In the genomic region with DNA sequence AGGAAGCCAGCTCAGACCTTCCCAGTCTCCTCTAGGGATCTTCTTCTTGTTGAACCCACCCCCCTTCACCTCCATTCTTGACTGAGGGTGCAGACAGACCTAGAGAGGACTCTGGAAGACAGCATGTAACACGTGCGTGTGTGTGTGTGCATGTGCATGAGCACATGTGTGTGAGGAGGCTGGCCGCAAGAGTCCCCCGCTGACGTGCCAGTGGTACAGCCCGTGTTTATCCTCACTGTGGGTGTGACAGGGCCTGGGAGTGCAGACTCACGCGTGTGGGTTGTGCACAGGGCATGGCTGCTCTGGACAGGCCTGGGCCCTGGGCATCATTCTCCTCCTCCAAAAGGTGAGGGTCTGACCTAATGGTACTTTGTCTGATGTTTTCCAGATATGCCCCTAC, we compare ENCODE assay signal across 1 cellular context.
TF ChIP-seq lines count a peak whose summit lies in the region.

No MANE protein-coding gene starts in this region.

TF ChIP-seq in HepG2, 621 proteins besides CTCF, POLR2A, EP300 and RAD21:
- peak; percentile 23 for TF ChIP-seq RBM22 (optimal IDR thresholded peaks at IDR 0.05; ENCODE audit: low read length)
- TF ChIP-seq ZNF740 (CRISPR knock-in tag; IDR thresholded peaks at IDR 0.05), result no peak
- TF ChIP-seq, protein P1, sequence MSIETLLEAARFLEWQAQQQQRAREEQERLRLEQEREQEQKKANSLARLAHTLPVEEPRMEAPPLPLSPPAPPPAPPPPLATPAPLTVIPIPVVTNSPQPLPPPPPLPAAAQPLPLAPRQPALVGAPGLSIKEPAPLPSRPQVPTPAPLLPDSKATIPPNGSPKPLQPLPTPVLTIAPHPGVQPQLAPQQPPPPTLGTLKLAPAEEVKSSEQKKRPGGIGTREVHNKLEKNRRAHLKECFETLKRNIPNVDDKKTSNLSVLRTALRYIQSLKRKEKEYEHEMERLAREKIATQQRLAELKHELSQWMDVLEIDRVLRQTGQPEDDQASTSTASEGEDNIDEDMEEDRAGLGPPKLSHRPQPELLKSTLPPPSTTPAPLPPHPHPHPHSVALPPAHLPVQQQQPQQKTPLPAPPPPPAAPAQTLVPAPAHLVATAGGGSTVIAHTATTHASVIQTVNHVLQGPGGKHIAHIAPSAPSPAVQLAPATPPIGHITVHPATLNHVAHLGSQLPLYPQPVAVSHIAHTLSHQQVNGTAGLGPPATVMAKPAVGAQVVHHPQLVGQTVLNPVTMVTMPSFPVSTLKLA (IDR thresholded peaks at IDR 0.05), result peak; percentile 65
